20 cellular contexts compared by ENCODE assay signal in genomic region chr2:34305587-34305986, GRCh38.
A peak's percentile ranks its signal among the peaks of the same experiment; 100 is the strongest.
DNase-seq lines count a peak whose midpoint lies in the region; ATAC-seq and TF ChIP-seq lines count a peak whose summit lies in the region.
"Had no signal": no experiment of that assay in that cellular context is flagged by ENCODE, and none has a peak within 500 bp of the region (broad histone marks: within the 10 kb centered on the region; RNA-seq: fewer than 3 reads in every experiment).

No MANE protein-coding gene starts in this region.

- no peak for TF ChIP-seq CTCF in breast epithelium (IDR thresholded peaks at IDR 0.05)

- WGBS in mesenchymal stem cell: 52% methylated on average over 1 of the region's 3 CpGs

- no peak overlapping the region for H2BK15ac ChIP-seq in mesenchymal stem cell (ENCODE audit: low read depth, poor library complexity, severe bottlenecking)

- no peak overlapping the region for H4K91ac ChIP-seq in mesenchymal stem cell (ENCODE audit: low read length)

- no peak overlapping the region for H3K23ac ChIP-seq in mesenchymal stem cell (ENCODE audit: low read length in 2 of 2)

- no peak overlapping the region for H2BK120ac ChIP-seq in mesenchymal stem cell (ENCODE audit: low read depth, low read length)

- no peak overlapping the region for H2BK5ac ChIP-seq in mesenchymal stem cell (ENCODE audit: low read depth, low read length, poor library complexity, severe bottlenecking)

- H3K4me1 ChIP-seq in breast epithelium: no peaks in the 10 kb centered on the region
- H3K4me1 ChIP-seq in mesenchymal stem cell (ENCODE audit: control insufficient read depth, insufficient read depth, low read depth, low read length): no peaks in the 10 kb centered on the region
- H3K4me1 ChIP-seq: BLaER1, Caco-2 had no signal

- in situ Hi-C loops in T47D (cut with HindIII; ENCODE audit: low pct_unique_long_range_greater_than_20kb, low sequenced_read_pairs): no loop called here

- H3K9ac ChIP-seq in mesenchymal stem cell (ENCODE audit: low read length): no peak overlapping the region
- H3K9ac ChIP-seq: BLaER1 had no signal

- H3K14ac ChIP-seq in mesenchymal stem cell (ENCODE audit: low read length in 2 of 2): no peak overlapping the region

- H3K27ac ChIP-seq in breast epithelium (no peak overlapping the region), mesenchymal stem cell (ENCODE audit: low read length, poor library complexity, severe bottlenecking) (no peak overlapping the region)
- H3K27ac ChIP-seq: 22Rv1, BLaER1, C4-2B had no signal

- H3K27me3 ChIP-seq in breast epithelium (no peaks in the 10 kb centered on the region), mesenchymal stem cell (ENCODE audit: control insufficient read depth in 1 of 2, insufficient read depth in 1 of 2, low read length in 2 of 2) (no peaks in the 10 kb centered on the region)
- H3K27me3 ChIP-seq: BLaER1 had no signal

- peak; percentile 1 to 24 for DNase-seq in T47D (ENCODE audit: low read depth in 1 of 2, low spot score in 1 of 2)
- no peak for DNase-seq in breast epithelium (ENCODE audit: low spot score in 2 of 2)
- no peak for DNase-seq in mesenchymal stem cell
- peak; percentile 77 for DNase-seq in renal cortical epithelial cell (ENCODE audit: low read depth)
- no peak for DNase-seq in stimulated activated naive CD8-positive, alpha-beta T cell treated with anti-CD3 and anti-CD28 coated beads, Interleukin-15, Interleukin-2, amounts not matched to agents 100 U/mL and 50 U/mL, for 24 hours
- DNase-seq in NCI-H1694 (lab: John Stamatoyannopoulos, UW): no peak
- DNase-seq in DMS153 treated with DMSO at 0.1 percent for 48 hours (lab: John Stamatoyannopoulos, UW; ENCODE audit: unreplicated experiment): no peak
- DNase-seq: Caco-2; CD4-positive, CD25-positive, alpha-beta regulatory T cell; CD8-positive, alpha-beta T cell; DMS153; DMS79; EL; GF-D8; H9 had no signal

- H3K36me3 ChIP-seq in breast epithelium: no peaks in the 10 kb centered on the region
- no peaks in the 10 kb centered on the region for H3K36me3 ChIP-seq in mesenchymal stem cell (ENCODE audit: control insufficient read depth in 1 of 2, insufficient read depth in 2 of 2, low read depth in 1 of 2, low read length in 2 of 2)
- H3K36me3 ChIP-seq: BLaER1 had no signal

- ATAC-seq in stimulated activated naive CD8-positive, alpha-beta T cell treated with anti-CD3 and anti-CD28 coated beads, Interleukin-15, Interleukin-2, amounts not matched to agents 100 U/mL and 50 U/mL, for 24 hours: no peak
- ATAC-seq: CD8-positive, alpha-beta T cell; GM23338; HCT116 had no signal

- no peak overlapping the region for H3K4ac ChIP-seq in mesenchymal stem cell (ENCODE audit: low read depth in 1 of 2, low read length in 2 of 2)

- no peak overlapping the region for H3K4me2 ChIP-seq in mesenchymal stem cell (ENCODE audit: low read length, poor library complexity, severe bottlenecking)
- H3K4me2 ChIP-seq: BLaER1, GM23338 had no signal

- H4K8ac ChIP-seq in mesenchymal stem cell (ENCODE audit: low read length): no peak overlapping the region

- no peaks in the 10 kb centered on the region for H3K79me1 ChIP-seq in mesenchymal stem cell (replicated peaks; ENCODE audit: low read length, poor library complexity, severe bottlenecking)

- no peak for TF ChIP-seq POLR2A in breast epithelium (IDR thresholded peaks at IDR 0.05)

- intact Hi-C loops in breast epithelium (cut with DNase I; ENCODE audit: low total_unique reads): no loop called here

- no peaks in the 10 kb centered on the region for H3K9me3 ChIP-seq in breast epithelium
- H3K9me3 ChIP-seq in mesenchymal stem cell (ENCODE audit: control insufficient read depth, low read length): peaks cover 4% of the 10 kb centered on the region
- H3K9me3 ChIP-seq: BLaER1, Caco-2 had no signal

- no peak overlapping the region for H3K18ac ChIP-seq in mesenchymal stem cell (ENCODE audit: low read depth in 1 of 2, low read length in 2 of 2)

- H3K4me3 ChIP-seq in breast epithelium (no peak overlapping the region), mesenchymal stem cell (ENCODE audit: insufficient read depth in 1 of 2, low read depth in 1 of 2, low read length in 2 of 2) (no peak overlapping the region)
- H3K4me3 ChIP-seq: BLaER1, GM23338 had no signal

- peak overlapping the region; percentile 31 for H2AK5ac ChIP-seq in mesenchymal stem cell (ENCODE audit: low read length, severe bottlenecking)

- no peak overlapping the region for H2AFZ ChIP-seq in mesenchymal stem cell (ENCODE audit: low read depth, low read length)
- H2AFZ ChIP-seq: GM23338 had no signal

- H2BK12ac ChIP-seq in mesenchymal stem cell (ENCODE audit: low read length in 2 of 2): no peak overlapping the region

Comparison
In these comparisons a context has a peak if more than half of its experiments do, and no peak if none do; other contexts are left out.
1. DNase-seq: peak in T47D (2 of 2) and renal cortical epithelial cell (single experiment); none in breast epithelium (0 of 2), mesenchymal stem cell (single experiment), stimulated activated naive CD8-positive, alpha-beta T cell treated with anti-CD3 and anti-CD28 coated beads, Interleukin-15, Interleukin-2, amounts not matched to agents 100 U/mL and 50 U/mL, for 24 hours (single experiment), NCI-H1694 (single experiment) and DMS153 treated with DMSO at 0.1 percent for 48 hours (single experiment).